In genomic region chr5:135135530-135136201, GRCh38 we compare ENCODE assay signal across 10 cellular contexts.
DNase-seq lines count a peak whose midpoint lies in the region; ATAC-seq, FAIRE-seq and TF ChIP-seq lines count a peak whose summit lies in the region.
"Had no signal": no experiment of that assay in that cellular context is flagged by ENCODE, and none has a peak within 500 bp of the region (broad histone marks: within the 10 kb centered on the region; RNA-seq: fewer than 3 reads in every experiment).

No MANE protein-coding gene starts in this region.

- no peak for DNase-seq in Caco-2
- DNase-seq in NCI-H1105 (lab: John Stamatoyannopoulos, UW), result peak; percentile 37
- DNase-seq in astrocyte of the hippocampus (ENCODE audit: low read depth, low spot score), result peak; percentile 46
- DNase-seq in mesenteric fat pad (ENCODE audit: low spot score), result peak; percentile 88
- DNase-seq in cerebellum (ENCODE audit: low spot score), result no peak
- DNase-seq in head of caudate nucleus, result no peak
- DNase-seq in frontal cortex (ENCODE audit: low spot score in 2 of 2), result no peak

- H3K4me3 Mint-ChIP-seq in Caco-2 (ENCODE audit: unreplicated experiment), result no peak overlapping the region

- peaks cover 8% of the 10 kb centered on the region for H3K36me3 Mint-ChIP-seq in Caco-2 (ENCODE audit: insufficient read depth, unreplicated experiment)

- no peaks in the 10 kb centered on the region for H3K9me3 ChIP-seq in Caco-2

- BruUV-seq in Caco-2 (replicated peaks; lab: Mats Ljungman, UMichigan), result no TSS peak

- no peak for ATAC-seq in HG03095 (IDR thresholded peaks at IDR 0.05; ENCODE audit: unreplicated experiment)

- FAIRE-seq in frontal cortex (lab: Jason Lieb, UNC), result no peak
- FAIRE-seq: TTC549 had no signal

- no peaks in the 10 kb centered on the region for H3K27me3 ChIP-seq in Caco-2 (replicated peaks; ENCODE audit: control insufficient read depth, insufficient read depth, low read length)

- intact Hi-C loops in Caco-2 (cut with micrococcal nuclease; ENCODE audit: unreplicated experiment) (loop anchor here (10.0 kb wide), 1 partner anchor 169 kb away; no protein-coding TSS in a partner anchor), head of caudate nucleus (cut with DNase I) (no loop called here)

- POLR2A ChIA-PET in Caco-2 (lab: Charles Lee), result no interaction called here

- peaks cover 77% of the 10 kb centered on the region for H3K4me1 ChIP-seq in Caco-2

- no peaks in the 10 kb centered on the region for H3K36me3 ChIP-seq in Caco-2 (ENCODE audit: control insufficient read depth, insufficient read depth, low read length)
- H3K36me3 ChIP-seq: cardiac muscle cell had no signal

- CTCF ChIA-PET in Caco-2 (lab: Charles Lee), result interaction anchor here (0.7 kb wide), 1 partner anchor 55 kb away, joined by 4 read pairs; no protein-coding TSS in a partner anchor

- H3K4me3 ChIP-seq in Caco-2 (ENCODE audit: low read depth, low read length), result no peak overlapping the region
- H3K4me3 ChIP-seq: cardiac muscle cell had no signal

- no peaks in the 10 kb centered on the region for H3K27me3 Mint-ChIP-seq in Caco-2 (ENCODE audit: insufficient read depth, unreplicated experiment)

- TF ChIP-seq CTCF in Caco-2 (IDR thresholded peaks at IDR 0.05; ENCODE audit: insufficient read depth in 1 of 2, low read depth in 1 of 2, low read length in 1 of 2, severe bottlenecking in 1 of 2, unreplicated experiment in 1 of 2), result no peak

- no peaks in the 10 kb centered on the region for H3K9me3 Mint-ChIP-seq in Caco-2 (ENCODE audit: unreplicated experiment)

- H3K4me1 Mint-ChIP-seq in Caco-2 (ENCODE audit: low read depth, unreplicated experiment), result peaks cover 68% of the 10 kb centered on the region

- peak overlapping the region; percentile 49 for H3K27ac Mint-ChIP-seq in Caco-2 (ENCODE audit: unreplicated experiment)

Comparison
In these comparisons a context has a peak if more than half of its experiments do, and no peak if none do; other contexts are left out.
1. DNase-seq: peak in NCI-H1105 (single experiment), astrocyte of the hippocampus (single experiment) and mesenteric fat pad (single experiment); none in Caco-2 (0 of 2), cerebellum (single experiment), head of caudate nucleus (0 of 42) and frontal cortex (0 of 2).